ENCODE assay signal across 19 cellular contexts in genomic region chr4:88878624-88879023, GRCh38.
"Had no signal": no experiment of that assay in that cellular context is flagged by ENCODE, and none has a peak within 500 bp of the region (broad histone marks: within the 10 kb centered on the region; RNA-seq: fewer than 3 reads in every experiment).

No MANE protein-coding gene starts in this region.

- H3K36me3 ChIP-seq: SJSA1 had no signal

- DNase-seq: Kasumi-1, MM.1S, NCI-H1092 treated with DMSO at 0.1 percent for 48 hours, NCI-H1436 treated with DMSO at 0.1 percent for 48 hours, NCI-H1694 treated with DMSO at 0.1 percent for 48 hours, NCI-H1930, NCI-H2081, NCI-H2107, NCI-H2227 treated with DMSO at 0.1 percent for 48 hours, NCI-H524, NCI-H526 treated with DMSO at 0.1 percent for 48 hours, NCI-H774, Right ventricle myocardium superior, RPMI8226, SIG-M5 had no signal

- H3K4me1 ChIP-seq: SJSA1 had no signal

- H3K4me3 ChIP-seq: K562, SJSA1, SK-N-MC had no signal

- H3K27me3 ChIP-seq: SJSA1 had no signal

- H3K9me3 ChIP-seq: SJSA1 had no signal

- H3K27ac ChIP-seq: KMS-11, SJSA1, SK-N-MC had no signal
